8 cellular contexts compared by ENCODE assay signal in genomic region chr7:22576941-22577927, GRCh38.
DNase-seq lines count a peak whose midpoint lies in the region; ATAC-seq and TF ChIP-seq lines count a peak whose summit lies in the region.

No MANE protein-coding gene starts in this region.

- H3K9me3 ChIP-seq in lower lobe of right lung (no peaks in the 10 kb centered on the region), upper lobe of left lung (no peaks in the 10 kb centered on the region)

- peak in 3 of 4 donors; percentile 5 to 95 (median 86) for TF ChIP-seq EP300 in upper lobe of left lung (IDR thresholded peaks at IDR 0.05)

- DNase-seq in LoVo (ENCODE audit: low spot score), result peak; percentile 59
- no peak for DNase-seq in lower lobe of right lung
- peak in 1 of 2 donors; percentile 69 for DNase-seq in upper lobe of left lung
- DNase-seq in left colon, result no peak
- DNase-seq in NCI-H2227 treated with DMSO at 0.1 percent for 48 hours (lab: John Stamatoyannopoulos, UW), result no peak

- H3K4me1 ChIP-seq in lower lobe of right lung (peaks cover 24% of the 10 kb centered on the region), upper lobe of left lung (peaks cover 22 to 41% (median 28%) of the 10 kb centered on the region in 4 donors)

- H3K36me3 ChIP-seq in lower lobe of right lung (no peaks in the 10 kb centered on the region), upper lobe of left lung (no peaks in the 10 kb centered on the region)

- TF ChIP-seq CTCF in lower lobe of right lung (IDR thresholded peaks at IDR 0.05) (no peak), upper lobe of left lung (IDR thresholded peaks at IDR 0.05) (peak in 1 of 6 experiments; percentile 18)

- intact Hi-C loops in lower lobe of right lung (cut with DNase I) (no loop called here), left colon (cut with DNase I, micrococcal nuclease) (no loop called here)

- ATAC-seq in lower lobe of right lung (peak; percentile 93 to 96), upper lobe of left lung (ENCODE audit: low FRiP score in 2 of 2) (peak; percentile 92 to 93), left colon (no peak), HG03045 (IDR thresholded peaks at IDR 0.05; ENCODE audit: unreplicated experiment) (no peak), GM18909 (IDR thresholded peaks at IDR 0.05; ENCODE audit: poor library complexity, unreplicated experiment) (no peak)

- WGBS in upper lobe of left lung, 2 donors, result 35% methylated on average over 11 of the region's 11 CpGs

- H3K27me3 ChIP-seq in lower lobe of right lung (ENCODE audit: low read depth), result no peaks in the 10 kb centered on the region
- no peaks in the 10 kb centered on the region for H3K27me3 ChIP-seq in upper lobe of left lung

- H3K27ac ChIP-seq in cingulate gyrus (ENCODE audit: low read depth, low read length) (peak overlapping the region; percentile 48), lower lobe of right lung (peak overlapping the region; percentile 71), upper lobe of left lung (peak overlapping the region; percentile 57 to 85 (median 74))

- no peak for TF ChIP-seq POLR2A in upper lobe of left lung (IDR thresholded peaks at IDR 0.05)

- H3K4me3 ChIP-seq in lower lobe of right lung (no peak overlapping the region), upper lobe of left lung (no peak overlapping the region)

Comparison
In these comparisons a context has a peak if more than half of its experiments do, and no peak if none do; other contexts are left out.
1. ATAC-seq: peak in lower lobe of right lung (2 of 2) and upper lobe of left lung (2 of 2); none in left colon (single experiment), HG03045 (single experiment) and GM18909 (single experiment).
2. Peak in every context shown above with its lines, with median percentiles within 50 percentile points of each other: H3K27ac ChIP-seq.